ENCODE assay signal across 8 cellular contexts in genomic region chr15:66292261-66293084, GRCh38. TPM values are rescaled to one million over a fixed set of nuclear protein-coding genes. Genes with fewer than 3 reads are reported as not detected.
DNase-seq lines count a peak whose midpoint lies in the region; ATAC-seq and TF ChIP-seq lines count a peak whose summit lies in the region.

No MANE protein-coding gene starts in this region.

- H3K27ac ChIP-seq in parathyroid adenoma = peak overlapping the region; percentile 71

- H3K79me2 ChIP-seq in parathyroid adenoma = no peaks in the 10 kb centered on the region

- H3K4me1 ChIP-seq in parathyroid adenoma = peaks cover 5% of the 10 kb centered on the region

- peak overlapping the region; percentile 92 for H3K4me2 ChIP-seq in parathyroid adenoma (ENCODE audit: low read length)

- DNase-seq in G401 (ENCODE audit: low spot score) = peak; percentile 29
- DNase-seq in OCI-M1 (lab: John Stamatoyannopoulos, UW) = peak; percentile 42
- no peak for DNase-seq in epithelial cell of esophagus (ENCODE audit: low read depth)
- no peak for DNase-seq in activated effector memory CD4-positive, alpha-beta T cell treated with anti-CD3 and anti-CD28 coated beads, Interleukin-2, amount 50 U/mL, for 16 hours
- no peak for DNase-seq in KG1 (lab: John Stamatoyannopoulos, UW)
- DNase-seq in DMS114 treated with DMSO at 0.1 percent for 48 hours (lab: John Stamatoyannopoulos, UW; ENCODE audit: unreplicated experiment) = no peak

- H3K27me3 ChIP-seq in parathyroid adenoma (ENCODE audit: control insufficient read depth, insufficient read depth, low read length) = no peaks in the 10 kb centered on the region

- H3K4me3 ChIP-seq in epithelial cell of esophagus (ENCODE audit: low read length) = peak overlapping the region; percentile 57
- H3K4me3 ChIP-seq in parathyroid adenoma (ENCODE audit: low read depth, low read length) = peak overlapping the region; percentile 75

- in situ Hi-C loops in G401 (cut with HindIII; ENCODE audit: low sequenced_read_pairs) = no loop called here

- no peaks in the 10 kb centered on the region for H3K9me3 ChIP-seq in parathyroid adenoma (ENCODE audit: control insufficient read depth, low read length)

- H3K9ac ChIP-seq in parathyroid adenoma = no peak overlapping the region

- H3K36me3 ChIP-seq in parathyroid adenoma (ENCODE audit: control insufficient read depth, insufficient read depth, low read length) = no peaks in the 10 kb centered on the region

- peak overlapping the region; percentile 88 for H2AFZ ChIP-seq in parathyroid adenoma

- ATAC-seq in HG03196 (IDR thresholded peaks at IDR 0.05; ENCODE audit: unreplicated experiment) = no peak

- TF ChIP-seq CTCF in epithelial cell of esophagus (IDR thresholded peaks at IDR 0.05; ENCODE audit: insufficient read depth, low read depth, low read length, missing control alignments) (no peak), parathyroid adenoma (IDR thresholded peaks at IDR 0.05) (no peak)

RNA-seq across cellular contexts. Expression of gene DIS3L, which starts 0.9 kb away (rescaled TPM):
- 22.0 and 57.8 TPM in 2 replicates for total RNA-seq in G401 (2014; rRNA removed; shearing (Covaris generic))

RNA-seq across cellular contexts. Expression of gene MEGF11, which starts 38.9 kb away (rescaled TPM):
- total RNA-seq in G401 (2014; rRNA removed; shearing (Covaris generic)) = 1.9 and 2.4 TPM in 2 replicates

Comparison
In these comparisons a context has a peak if more than half of its experiments do, and no peak if none do; other contexts are left out.
1. DNase-seq: peak in G401 (single experiment) and OCI-M1 (single experiment); none in epithelial cell of esophagus (single experiment), activated effector memory CD4-positive, alpha-beta T cell treated with anti-CD3 and anti-CD28 coated beads, Interleukin-2, amount 50 U/mL, for 16 hours (single experiment), KG1 (single experiment) and DMS114 treated with DMSO at 0.1 percent for 48 hours (single experiment).